1 cellular context compared by ENCODE assay signal in the genomic region with DNA sequence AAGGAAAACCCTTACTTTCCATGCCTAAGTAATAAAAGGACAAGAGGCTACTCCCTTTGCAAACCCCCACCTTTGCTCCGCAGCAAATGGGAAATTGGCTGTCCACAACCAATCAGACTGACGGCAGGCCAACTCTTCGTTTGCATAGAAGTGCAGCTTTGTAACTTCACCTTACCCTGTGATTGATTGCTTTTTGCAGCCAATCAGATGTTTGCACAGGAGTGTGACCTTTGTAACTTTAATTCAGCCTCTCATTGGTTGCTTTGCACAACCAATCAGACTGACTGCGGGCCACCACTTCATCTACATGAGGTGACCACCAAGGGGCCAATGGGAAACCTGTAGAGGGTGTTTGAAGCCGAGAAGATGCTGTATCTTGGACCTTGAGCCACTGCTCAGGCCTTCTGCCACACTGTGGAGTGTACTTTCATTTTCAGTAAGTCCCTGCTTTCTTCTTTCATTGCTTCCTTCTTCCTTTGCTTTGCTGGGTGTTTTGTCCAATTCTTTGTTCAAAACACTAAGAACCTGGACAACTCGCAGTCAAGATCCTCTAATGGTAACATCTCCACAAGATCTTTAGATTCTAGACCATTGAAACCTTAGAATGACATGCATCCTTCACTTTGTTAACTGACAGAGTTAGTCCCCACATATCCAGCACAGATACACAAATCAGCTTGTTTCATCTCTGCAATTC.
TF ChIP-seq lines count a peak whose summit lies in the region.

No MANE protein-coding gene starts in this region.

TF ChIP-seq in HepG2, 621 proteins besides CTCF, POLR2A, EP300 and RAD21 (continued from another document and continues in another):
- TF ChIP-seq ZNF142 (CRISPR knock-in tag; IDR thresholded peaks at IDR 0.05) (no peak), ZNF33B (CRISPR knock-in tag; IDR thresholded peaks at IDR 0.05) (no peak), PHF8 (CRISPR knock-in tag; IDR thresholded peaks at IDR 0.05) (peak; percentile 22; the same call in 1 of the 2 replicates), ZNF160 (CRISPR knock-in tag; IDR thresholded peaks at IDR 0.05) (no peak; the same call in 1 of the 2 replicates), ZNF101 (CRISPR knock-in tag; IDR thresholded peaks at IDR 0.05; ENCODE audit: borderline replicate concordance, low read depth) (no peak), TBP (CRISPR knock-in tag; IDR thresholded peaks at IDR 0.05) (no peak), HOXA3 (CRISPR knock-in tag; IDR thresholded peaks at IDR 0.05) (peak; percentile 37; the same call in 1 of the 2 replicates), ZNF207 (IDR thresholded peaks at IDR 0.05; ENCODE audit: borderline replicate concordance) (no peak), THAP9 (CRISPR knock-in tag; IDR thresholded peaks at IDR 0.05; ENCODE audit: borderline replicate concordance) (no peak), THYN1 (CRISPR knock-in tag; IDR thresholded peaks at IDR 0.05; ENCODE audit: borderline replicate concordance, low read depth) (no peak), ZBTB3 (CRISPR knock-in tag; IDR thresholded peaks at IDR 0.05; ENCODE audit: borderline replicate concordance, low read depth) (0 out of 2 replicates have a peak, but pooled peaks have one; percentile 47), ZMAT3 (CRISPR knock-in tag; conservative IDR thresholded peaks at IDR 0.05) (no peak; the same call in 1 of the 2 replicates), ZSCAN30 (CRISPR knock-in tag; IDR thresholded peaks at IDR 0.05) (no peak), ZNF432 (CRISPR knock-in tag; IDR thresholded peaks at IDR 0.05; ENCODE audit: borderline replicate concordance) (no peak), ZNF292 (CRISPR knock-in tag; IDR thresholded peaks at IDR 0.05; ENCODE audit: borderline replicate concordance, low read depth) (peak; percentile 39; the same call in 1 of the 2 replicates), XRCC5 (optimal IDR thresholded peaks at IDR 0.05; ENCODE audit: low read length) (peak; percentile 41), SIN3A (IDR thresholded peaks at IDR 0.05; ENCODE audit: borderline replicate concordance, low read depth, low read length) (peak; percentile 68; the same call in 1 of the 2 replicates), ZKSCAN1 (IDR thresholded peaks at IDR 0.05; ENCODE audit: low read length) (peak; percentile 82), U2AF2 (IDR thresholded peaks at IDR 0.05; ENCODE audit: low read depth, low read length) (no peak), CBX1 (IDR thresholded peaks at IDR 0.05; ENCODE audit: low read depth) (no peak), ARHGAP35 (CRISPR knock-in tag; IDR thresholded peaks at IDR 0.05; ENCODE audit: borderline replicate concordance) (no peak)
- TF ChIP-seq, protein P1, sequence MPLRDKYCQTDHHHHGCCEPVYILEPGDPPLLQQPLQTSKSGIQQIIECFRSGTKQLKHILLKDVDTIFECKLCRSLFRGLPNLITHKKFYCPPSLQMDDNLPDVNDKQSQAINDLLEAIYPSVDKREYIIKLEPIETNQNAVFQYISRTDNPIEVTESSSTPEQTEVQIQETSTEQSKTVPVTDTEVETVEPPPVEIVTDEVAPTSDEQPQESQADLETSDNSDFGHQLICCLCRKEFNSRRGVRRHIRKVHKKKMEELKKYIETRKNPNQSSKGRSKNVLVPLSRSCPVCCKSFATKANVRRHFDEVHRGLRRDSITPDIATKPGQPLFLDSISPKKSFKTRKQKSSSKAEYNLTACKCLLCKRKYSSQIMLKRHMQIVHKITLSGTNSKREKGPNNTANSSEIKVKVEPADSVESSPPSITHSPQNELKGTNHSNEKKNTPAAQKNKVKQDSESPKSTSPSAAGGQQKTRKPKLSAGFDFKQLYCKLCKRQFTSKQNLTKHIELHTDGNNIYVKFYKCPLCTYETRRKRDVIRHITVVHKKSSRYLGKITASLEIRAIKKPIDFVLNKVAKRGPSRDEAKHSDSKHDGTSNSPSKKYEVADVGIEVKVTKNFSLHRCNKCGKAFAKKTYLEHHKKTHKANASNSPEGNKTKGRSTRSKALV (CRISPR knock-in tag; IDR thresholded peaks at IDR 0.05), result no peak
- TF ChIP-seq, protein P2, sequence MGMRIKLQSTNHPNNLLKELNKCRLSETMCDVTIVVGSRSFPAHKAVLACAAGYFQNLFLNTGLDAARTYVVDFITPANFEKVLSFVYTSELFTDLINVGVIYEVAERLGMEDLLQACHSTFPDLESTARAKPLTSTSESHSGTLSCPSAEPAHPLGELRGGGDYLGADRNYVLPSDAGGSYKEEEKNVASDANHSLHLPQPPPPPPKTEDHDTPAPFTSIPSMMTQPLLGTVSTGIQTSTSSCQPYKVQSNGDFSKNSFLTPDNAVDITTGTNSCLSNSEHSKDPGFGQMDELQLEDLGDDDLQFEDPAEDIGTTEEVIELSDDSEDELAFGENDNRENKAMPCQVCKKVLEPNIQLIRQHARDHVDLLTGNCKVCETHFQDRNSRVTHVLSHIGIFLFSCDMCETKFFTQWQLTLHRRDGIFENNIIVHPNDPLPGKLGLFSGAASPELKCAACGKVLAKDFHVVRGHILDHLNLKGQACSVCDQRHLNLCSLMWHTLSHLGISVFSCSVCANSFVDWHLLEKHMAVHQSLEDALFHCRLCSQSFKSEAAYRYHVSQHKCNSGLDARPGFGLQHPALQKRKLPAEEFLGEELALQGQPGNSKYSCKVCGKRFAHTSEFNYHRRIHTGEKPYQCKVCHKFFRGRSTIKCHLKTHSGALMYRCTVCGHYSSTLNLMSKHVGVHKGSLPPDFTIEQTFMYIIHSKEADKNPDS (CRISPR knock-in tag; IDR thresholded peaks at IDR 0.05), result no peak
- TF ChIP-seq, protein P3, sequence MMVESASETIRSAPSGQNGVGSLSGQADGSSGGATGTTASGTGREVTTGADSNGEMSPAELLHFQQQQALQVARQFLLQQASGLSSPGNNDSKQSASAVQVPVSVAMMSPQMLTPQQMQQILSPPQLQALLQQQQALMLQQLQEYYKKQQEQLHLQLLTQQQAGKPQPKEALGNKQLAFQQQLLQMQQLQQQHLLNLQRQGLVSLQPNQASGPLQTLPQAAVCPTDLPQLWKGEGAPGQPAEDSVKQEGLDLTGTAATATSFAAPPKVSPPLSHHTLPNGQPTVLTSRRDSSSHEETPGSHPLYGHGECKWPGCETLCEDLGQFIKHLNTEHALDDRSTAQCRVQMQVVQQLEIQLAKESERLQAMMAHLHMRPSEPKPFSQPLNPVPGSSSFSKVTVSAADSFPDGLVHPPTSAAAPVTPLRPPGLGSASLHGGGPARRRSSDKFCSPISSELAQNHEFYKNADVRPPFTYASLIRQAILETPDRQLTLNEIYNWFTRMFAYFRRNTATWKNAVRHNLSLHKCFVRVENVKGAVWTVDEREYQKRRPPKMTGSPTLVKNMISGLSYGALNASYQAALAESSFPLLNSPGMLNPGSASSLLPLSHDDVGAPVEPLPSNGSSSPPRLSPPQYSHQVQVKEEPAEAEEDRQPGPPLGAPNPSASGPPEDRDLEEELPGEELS (CRISPR knock-in tag; IDR thresholded peaks at IDR 0.05), result no peak
- TF ChIP-seq, protein P4, sequence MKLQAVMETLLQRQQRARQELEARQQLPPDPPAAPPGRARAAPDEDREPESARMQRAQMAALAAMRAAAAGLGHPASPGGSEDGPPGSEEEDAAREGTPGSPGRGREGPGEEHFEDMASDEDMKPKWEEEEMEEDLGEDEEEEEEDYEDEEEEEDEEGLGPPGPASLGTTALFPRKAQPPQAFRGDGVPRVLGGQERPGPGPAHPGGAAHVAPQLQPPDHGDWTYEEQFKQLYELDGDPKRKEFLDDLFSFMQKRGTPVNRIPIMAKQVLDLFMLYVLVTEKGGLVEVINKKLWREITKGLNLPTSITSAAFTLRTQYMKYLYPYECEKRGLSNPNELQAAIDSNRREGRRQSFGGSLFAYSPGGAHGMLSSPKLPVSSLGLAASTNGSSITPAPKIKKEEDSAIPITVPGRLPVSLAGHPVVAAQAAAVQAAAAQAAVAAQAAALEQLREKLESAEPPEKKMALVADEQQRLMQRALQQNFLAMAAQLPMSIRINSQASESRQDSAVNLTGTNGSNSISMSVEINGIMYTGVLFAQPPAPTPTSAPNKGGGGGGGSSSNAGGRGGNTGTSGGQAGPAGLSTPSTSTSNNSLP (IDR thresholded peaks at IDR 0.05; ENCODE audit: low read depth, low read length), result 0 out of 2 replicates have a peak, but pooled peaks have one; percentile 21
- TF ChIP-seq, protein P5, sequence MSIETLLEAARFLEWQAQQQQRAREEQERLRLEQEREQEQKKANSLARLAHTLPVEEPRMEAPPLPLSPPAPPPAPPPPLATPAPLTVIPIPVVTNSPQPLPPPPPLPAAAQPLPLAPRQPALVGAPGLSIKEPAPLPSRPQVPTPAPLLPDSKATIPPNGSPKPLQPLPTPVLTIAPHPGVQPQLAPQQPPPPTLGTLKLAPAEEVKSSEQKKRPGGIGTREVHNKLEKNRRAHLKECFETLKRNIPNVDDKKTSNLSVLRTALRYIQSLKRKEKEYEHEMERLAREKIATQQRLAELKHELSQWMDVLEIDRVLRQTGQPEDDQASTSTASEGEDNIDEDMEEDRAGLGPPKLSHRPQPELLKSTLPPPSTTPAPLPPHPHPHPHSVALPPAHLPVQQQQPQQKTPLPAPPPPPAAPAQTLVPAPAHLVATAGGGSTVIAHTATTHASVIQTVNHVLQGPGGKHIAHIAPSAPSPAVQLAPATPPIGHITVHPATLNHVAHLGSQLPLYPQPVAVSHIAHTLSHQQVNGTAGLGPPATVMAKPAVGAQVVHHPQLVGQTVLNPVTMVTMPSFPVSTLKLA (IDR thresholded peaks at IDR 0.05), result no peak
- TF ChIP-seq, protein P6, sequence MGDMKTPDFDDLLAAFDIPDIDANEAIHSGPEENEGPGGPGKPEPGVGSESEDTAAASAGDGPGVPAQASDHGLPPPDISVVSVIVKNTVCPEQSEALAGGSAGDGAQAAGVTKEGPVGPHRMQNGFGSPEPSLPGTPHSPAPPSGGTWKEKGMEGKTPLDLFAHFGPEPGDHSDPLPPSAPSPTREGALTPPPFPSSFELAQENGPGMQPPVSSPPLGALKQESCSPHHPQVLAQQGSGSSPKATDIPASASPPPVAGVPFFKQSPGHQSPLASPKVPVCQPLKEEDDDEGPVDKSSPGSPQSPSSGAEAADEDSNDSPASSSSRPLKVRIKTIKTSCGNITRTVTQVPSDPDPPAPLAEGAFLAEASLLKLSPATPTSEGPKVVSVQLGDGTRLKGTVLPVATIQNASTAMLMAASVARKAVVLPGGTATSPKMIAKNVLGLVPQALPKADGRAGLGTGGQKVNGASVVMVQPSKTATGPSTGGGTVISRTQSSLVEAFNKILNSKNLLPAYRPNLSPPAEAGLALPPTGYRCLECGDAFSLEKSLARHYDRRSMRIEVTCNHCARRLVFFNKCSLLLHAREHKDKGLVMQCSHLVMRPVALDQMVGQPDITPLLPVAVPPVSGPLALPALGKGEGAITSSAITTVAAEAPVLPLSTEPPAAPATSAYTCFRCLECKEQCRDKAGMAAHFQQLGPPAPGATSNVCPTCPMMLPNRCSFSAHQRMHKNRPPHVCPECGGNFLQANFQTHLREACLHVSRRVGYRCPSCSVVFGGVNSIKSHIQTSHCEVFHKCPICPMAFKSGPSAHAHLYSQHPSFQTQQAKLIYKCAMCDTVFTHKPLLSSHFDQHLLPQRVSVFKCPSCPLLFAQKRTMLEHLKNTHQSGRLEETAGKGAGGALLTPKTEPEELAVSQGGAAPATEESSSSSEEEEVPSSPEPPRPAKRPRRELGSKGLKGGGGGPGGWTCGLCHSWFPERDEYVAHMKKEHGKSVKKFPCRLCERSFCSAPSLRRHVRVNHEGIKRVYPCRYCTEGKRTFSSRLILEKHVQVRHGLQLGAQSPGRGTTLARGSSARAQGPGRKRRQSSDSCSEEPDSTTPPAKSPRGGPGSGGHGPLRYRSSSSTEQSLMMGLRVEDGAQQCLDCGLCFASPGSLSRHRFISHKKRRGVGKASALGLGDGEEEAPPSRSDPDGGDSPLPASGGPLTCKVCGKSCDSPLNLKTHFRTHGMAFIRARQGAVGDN (CRISPR knock-in tag; IDR thresholded peaks at IDR 0.05), result no peak; the same call in 1 of the 2 replicates
